In the genomic region with DNA sequence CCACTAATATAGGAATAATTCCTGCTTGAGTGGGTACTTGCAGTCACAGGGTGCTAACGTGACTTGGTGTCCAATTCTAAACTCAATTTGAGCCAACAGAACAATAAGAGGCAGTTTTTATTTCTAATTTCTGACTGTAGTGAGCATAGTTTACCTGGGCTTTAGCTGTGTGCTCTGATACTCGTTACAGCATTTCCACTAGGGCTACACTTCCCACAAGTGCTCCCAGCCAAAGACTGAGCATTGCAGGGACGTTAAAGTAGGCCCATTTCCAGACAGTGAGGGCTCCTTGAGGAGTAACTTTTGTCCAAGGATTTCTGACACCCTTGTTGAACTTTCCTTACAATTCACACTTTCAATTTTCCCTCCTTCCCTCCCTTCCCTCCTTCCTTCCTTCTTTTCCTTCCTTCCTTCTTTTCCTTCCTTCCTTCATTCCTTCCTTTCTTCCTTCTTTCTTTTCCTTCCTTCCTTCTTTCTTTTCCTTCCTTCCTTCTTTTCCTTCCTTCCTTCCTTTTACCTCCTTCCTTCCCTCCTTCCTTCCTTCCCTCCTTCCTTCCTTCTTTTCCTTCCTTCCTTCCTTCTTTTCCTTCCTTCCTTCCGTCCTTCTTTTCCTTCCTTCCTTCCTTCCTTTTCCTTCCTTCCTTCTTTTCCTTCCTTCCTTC, we compare ENCODE assay signal across 21 cellular contexts.
"Had no signal": no experiment of that assay in that cellular context is flagged by ENCODE, and none has a peak within 500 bp of the region (broad histone marks: within the 10 kb centered on the region; RNA-seq: fewer than 3 reads in every experiment).

No MANE protein-coding gene starts in this region.

- H3K4me1 Mint-ChIP-seq: nephron had no signal

- DNase-seq: activated CD4-positive, alpha-beta T cell treated with anti-CD3 and anti-CD28 coated beads, Interleukin-2, amount 10 ng/mL, durations not matched to agents 24 days and 14 days; activated naive CD4-positive, alpha-beta T cell treated with anti-CD3 and anti-CD28 coated beads, Interleukin-2, amount 50 U/mL, for 16 hours; activated T-cell treated with anti-CD3 and anti-CD28 coated beads, Interleukin-2, amount 50 U/mL, for 1 hour; amniotic stem cell; cerebellar nuclear complex; head of caudate nucleus; islet precursor cell; left colon; mesenchymal stem cell; pancreas; psoas muscle; spleen; stimulated activated CD4-positive, alpha-beta T cell treated with anti-CD3 and anti-CD28 coated beads, Interleukin-4, amount 100 ng/mL, for 1 hour; stimulated activated naive CD4-positive, alpha-beta T cell treated with Interleukin-2 at 50 U/mL for 16 hours; tibial artery had no signal

- H3K27me3 ChIP-seq: gastroesophageal sphincter, neutrophil, pancreas, right atrium auricular region, spleen, tibial artery had no signal

- H3K9me3 ChIP-seq: gastroesophageal sphincter, pancreas, psoas muscle, right atrium auricular region, tibial artery had no signal

- H3K4me3 ChIP-seq: coronary artery, gastroesophageal sphincter, pancreas, psoas muscle, right atrium auricular region, spleen, tibial artery had no signal

- H3K4me3 Mint-ChIP-seq: activated CD4-positive, alpha-beta T cell treated with anti-CD3 and anti-CD28 coated beads, Interleukin-2, amount 10 ng/mL, durations not matched to agents 24 days and 14 days; nephron; T-helper 1 cell treated with Interleukin-12 subunit alpha and Interleukin-12 subunit beta and Interleukin-4 antibody, amounts not matched to agents 30 μg/mL and 1 μg/mL, for 36 hours had no signal

- H3K9me3 Mint-ChIP-seq: nephron had no signal

- FAIRE-seq: pancreas had no signal

- H3K4me1 ChIP-seq: gastroesophageal sphincter, pancreas, psoas muscle, right atrium auricular region, spleen, tibial artery had no signal

- H3K27ac ChIP-seq: coronary artery, gastroesophageal sphincter, neutrophil, pancreas, psoas muscle, right atrium auricular region, spleen, tibial artery had no signal

- H3K27ac Mint-ChIP-seq: nephron had no signal

- ATAC-seq: gastroesophageal sphincter, left colon, pancreas, psoas muscle had no signal

- H3K36me3 ChIP-seq: gastroesophageal sphincter, neutrophil, pancreas, right atrium auricular region, spleen, tibial artery had no signal

- H3K27me3 Mint-ChIP-seq: activated CD4-positive, alpha-beta T cell treated with anti-CD3 and anti-CD28 coated beads, Interleukin-2, amount 10 ng/mL, durations not matched to agents 24 days and 14 days had no signal
